2 cellular contexts compared by ENCODE assay signal in genomic region chr19:4579389-4579788, GRCh38.
TF ChIP-seq lines count a peak whose summit lies in the region.

No MANE protein-coding gene starts in this region.

TF ChIP-seq in HCT116, 20 proteins besides CTCF, POLR2A, EP300 and RAD21:
- TF ChIP-seq CEBPB (IDR thresholded peaks at IDR 0.05; ENCODE audit: low read depth) (no peak), EGR1 (IDR thresholded peaks at IDR 0.05; ENCODE audit: low read depth) (no peak), SP1 (IDR thresholded peaks at IDR 0.05; ENCODE audit: low read depth) (no peak), YY1 (IDR thresholded peaks at IDR 0.05; ENCODE audit: extremely low read depth, insufficient replicate concordance, low read depth, low read length) (no peak), POLR2AphosphoS5 (IDR thresholded peaks at IDR 0.05; ENCODE audit: low read depth, low read length) (no peak), JUND (IDR thresholded peaks at IDR 0.05) (no peak), ATF3 (IDR thresholded peaks at IDR 0.05) (no peak)
TF ChIP-seq in HCT116: peak in this region for 0.

TF ChIP-seq in neural cell, 6 proteins besides CTCF, POLR2A, EP300 and RAD21:
- TF ChIP-seq REST (IDR thresholded peaks at IDR 0.05; ENCODE audit: borderline replicate concordance): no peak
- TF ChIP-seq SMC3 (conservative IDR thresholded peaks at IDR 0.05; ENCODE audit: poor library complexity): no peak
- no peak for TF ChIP-seq MXI1 (conservative IDR thresholded peaks at IDR 0.05; ENCODE audit: poor library complexity, severe bottlenecking)
- TF ChIP-seq EZH2 (IDR thresholded peaks at IDR 0.05; ENCODE audit: borderline replicate concordance, insufficient read depth, low read length, poor library complexity, severe bottlenecking): no peak
- TF ChIP-seq TAF1 (IDR thresholded peaks at IDR 0.05; ENCODE audit: low read depth): no peak
- TF ChIP-seq POLR2AphosphoS5 (IDR thresholded peaks at IDR 0.05): no peak
